Comparison of ENCODE assay signal across 11 cellular contexts in the genomic region with DNA sequence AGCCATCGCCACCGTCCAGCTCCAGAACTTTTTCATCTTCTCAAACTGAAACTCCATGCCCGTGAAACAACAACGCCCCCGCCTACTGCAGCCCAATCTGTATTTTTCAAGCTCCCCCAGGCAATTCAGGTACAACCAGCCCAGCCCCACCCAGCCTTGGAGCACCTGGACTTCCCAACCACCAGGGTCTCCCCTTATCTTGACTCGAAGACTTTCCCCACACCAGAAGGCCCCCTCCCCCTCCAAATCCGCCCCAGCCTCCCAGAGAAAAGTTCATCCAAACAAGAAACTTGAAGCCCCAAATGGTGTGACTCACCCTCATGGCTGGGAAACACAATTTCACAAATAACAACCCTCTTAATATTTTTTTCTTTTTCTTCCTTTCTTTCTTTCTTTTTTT. TPM values are rescaled to one million over a fixed set of nuclear protein-coding genes. Genes with fewer than 3 reads are reported as not detected.
A peak's percentile ranks its signal among the peaks of the same experiment; 100 is the strongest.
DNase-seq lines count a peak whose midpoint lies in the region; ATAC-seq and TF ChIP-seq lines count a peak whose summit lies in the region.
"Had no signal": no experiment of that assay in that cellular context is flagged by ENCODE, and none has a peak within 500 bp of the region (broad histone marks: within the 10 kb centered on the region; RNA-seq: fewer than 3 reads in every experiment).

No MANE protein-coding gene starts in this region.

- TF ChIP-seq EP300 in sigmoid colon (IDR thresholded peaks at IDR 0.05): no peak

- H3K27ac ChIP-seq in sigmoid colon: peak overlapping the region in 3 of 4 donors; percentile 98 to 100 (median 99)
- no peak overlapping the region for H3K27ac ChIP-seq in naive thymus-derived CD4-positive, alpha-beta T cell (ENCODE audit: low read depth, low read length)

- no peak overlapping the region for H3K4me3 Mint-ChIP-seq in naive thymus-derived CD4-positive, alpha-beta T cell

- H3K4me1 ChIP-seq in sigmoid colon: peaks cover 0 to 100% (median 100%) of the 10 kb centered on the region in 4 donors
- no peaks in the 10 kb centered on the region for H3K4me1 ChIP-seq in naive thymus-derived CD4-positive, alpha-beta T cell (ENCODE audit: control insufficient read depth in 2 of 2, insufficient read depth in 2 of 2, low read length in 2 of 2)

- CTCF ChIA-PET in naive thymus-derived CD4-positive, alpha-beta T cell (lab: Charles Lee): no interaction called here

- H3K27me3 Mint-ChIP-seq in naive thymus-derived CD4-positive, alpha-beta T cell: peaks cover 0 to 13% (median 0%) of the 10 kb centered on the region in 5 donors

- peak overlapping the region in 1 of 9 donors; percentile 32 for H3K27ac Mint-ChIP-seq in naive thymus-derived CD4-positive, alpha-beta T cell

- 70 to 71% methylated on average over 7 of the region's 7 CpGs for WGBS in sigmoid colon, 2 donors

- H3K9me3 Mint-ChIP-seq in naive thymus-derived CD4-positive, alpha-beta T cell: no peaks in the 10 kb centered on the region

- ATAC-seq in SK-N-SH treated with all-trans-retinoic acid at 6 μM for 48 hours: peak; percentile 54
- ATAC-seq in HG02938 (IDR thresholded peaks at IDR 0.05; ENCODE audit: unreplicated experiment): no peak
- ATAC-seq in HG03139 (IDR thresholded peaks at IDR 0.05; ENCODE audit: unreplicated experiment): no peak
- ATAC-seq in naive thymus-derived CD4-positive, alpha-beta T cell: no peak

- intact Hi-C loops in sigmoid colon (cut with DNase I): no loop called here
- intact Hi-C loops in naive thymus-derived CD4-positive, alpha-beta T cell (cut with micrococcal nuclease): no loop called here

- peaks cover 0 to 34% (median 4%) of the 10 kb centered on the region in 4 donors for H3K36me3 ChIP-seq in sigmoid colon
- H3K36me3 ChIP-seq in naive thymus-derived CD4-positive, alpha-beta T cell (ENCODE audit: control insufficient read depth in 2 of 3, insufficient read depth in 3 of 3, low read length in 3 of 3): no peaks in the 10 kb centered on the region

- TF ChIP-seq POLR2A in sigmoid colon (IDR thresholded peaks at IDR 0.05): no peak

- no peaks in the 10 kb centered on the region for H3K36me3 Mint-ChIP-seq in naive thymus-derived CD4-positive, alpha-beta T cell

- no peaks in the 10 kb centered on the region for H3K9me3 ChIP-seq in sigmoid colon
- H3K9me3 ChIP-seq in naive thymus-derived CD4-positive, alpha-beta T cell (ENCODE audit: control insufficient read depth in 2 of 3, low read length in 3 of 3): no peaks in the 10 kb centered on the region

- POLR2A ChIA-PET in naive thymus-derived CD4-positive, alpha-beta T cell (lab: Charles Lee): no interaction called here

- DNase-seq in AG09309 (ENCODE audit: low read depth) (no peak), fibroblast of pulmonary artery (ENCODE audit: low read depth) (peak; percentile 77), sigmoid colon (peak; percentile 83)
- DNase-seq in stimulated activated naive CD4-positive, alpha-beta T cell (lab: John Stamatoyannopoulos, UW): no peak
- no peak for DNase-seq in naive thymus-derived CD4-positive, alpha-beta T cell
- DNase-seq: activated naive CD4-positive, alpha-beta T cell; DMS 273 treated with DMSO at 0.1 percent for 48 hours; NCI-H146 had no signal

- no peaks in the 10 kb centered on the region for H3K27me3 ChIP-seq in sigmoid colon
- H3K27me3 ChIP-seq in naive thymus-derived CD4-positive, alpha-beta T cell (ENCODE audit: control insufficient read depth in 2 of 2, insufficient read depth in 2 of 2, low read length in 2 of 2): no peaks in the 10 kb centered on the region

- peak overlapping the region; percentile 36 for H3K4me3 ChIP-seq in AG09309 (ENCODE audit: control insufficient read depth, low read depth, low read length)
- peak overlapping the region; percentile 34 for H3K4me3 ChIP-seq in fibroblast of pulmonary artery (replicated peaks; ENCODE audit: low read depth, low read length)
- peak overlapping the region in 1 of 4 donors; percentile 5 for H3K4me3 ChIP-seq in sigmoid colon
- H3K4me3 ChIP-seq in naive thymus-derived CD4-positive, alpha-beta T cell (ENCODE audit: low read length): no peak overlapping the region

- no peak for TF ChIP-seq CTCF in AG09309 (IDR thresholded peaks at IDR 0.05; ENCODE audit: control insufficient read depth, insufficient read depth, low read depth, low read length, missing control alignments)
- TF ChIP-seq CTCF in fibroblast of pulmonary artery (IDR thresholded peaks at IDR 0.05; ENCODE audit: low read length, missing control alignments): no peak
- no peak for TF ChIP-seq CTCF in sigmoid colon (IDR thresholded peaks at IDR 0.05)

- H3K4me1 Mint-ChIP-seq in naive thymus-derived CD4-positive, alpha-beta T cell: peaks cover 0 to 10% (median 0%) of the 10 kb centered on the region in 7 donors

TF ChIP-seq in SK-N-SH treated with all-trans-retinoic acid at 6 μM for 48 hours, 23 proteins besides CTCF, POLR2A, EP300 and RAD21:
- TF ChIP-seq ZNF8 (CRISPR knock-in tag; IDR thresholded peaks at IDR 0.05) (no peak), TCF4 (CRISPR knock-in tag; IDR thresholded peaks at IDR 0.05; ENCODE audit: borderline replicate concordance) (no peak), ZFP3 (CRISPR knock-in tag; IDR thresholded peaks at IDR 0.05) (no peak), PPARA (CRISPR knock-in tag; IDR thresholded peaks at IDR 0.05; ENCODE audit: borderline replicate concordance) (no peak), ISL1 (CRISPR knock-in tag; IDR thresholded peaks at IDR 0.05) (no peak), ZC3H10 (CRISPR knock-in tag; IDR thresholded peaks at IDR 0.05) (no peak), SNAI2 (CRISPR knock-in tag; IDR thresholded peaks at IDR 0.05) (no peak), OSR1 (CRISPR knock-in tag; IDR thresholded peaks at IDR 0.05) (no peak)
- TF ChIP-seq, protein P1, sequence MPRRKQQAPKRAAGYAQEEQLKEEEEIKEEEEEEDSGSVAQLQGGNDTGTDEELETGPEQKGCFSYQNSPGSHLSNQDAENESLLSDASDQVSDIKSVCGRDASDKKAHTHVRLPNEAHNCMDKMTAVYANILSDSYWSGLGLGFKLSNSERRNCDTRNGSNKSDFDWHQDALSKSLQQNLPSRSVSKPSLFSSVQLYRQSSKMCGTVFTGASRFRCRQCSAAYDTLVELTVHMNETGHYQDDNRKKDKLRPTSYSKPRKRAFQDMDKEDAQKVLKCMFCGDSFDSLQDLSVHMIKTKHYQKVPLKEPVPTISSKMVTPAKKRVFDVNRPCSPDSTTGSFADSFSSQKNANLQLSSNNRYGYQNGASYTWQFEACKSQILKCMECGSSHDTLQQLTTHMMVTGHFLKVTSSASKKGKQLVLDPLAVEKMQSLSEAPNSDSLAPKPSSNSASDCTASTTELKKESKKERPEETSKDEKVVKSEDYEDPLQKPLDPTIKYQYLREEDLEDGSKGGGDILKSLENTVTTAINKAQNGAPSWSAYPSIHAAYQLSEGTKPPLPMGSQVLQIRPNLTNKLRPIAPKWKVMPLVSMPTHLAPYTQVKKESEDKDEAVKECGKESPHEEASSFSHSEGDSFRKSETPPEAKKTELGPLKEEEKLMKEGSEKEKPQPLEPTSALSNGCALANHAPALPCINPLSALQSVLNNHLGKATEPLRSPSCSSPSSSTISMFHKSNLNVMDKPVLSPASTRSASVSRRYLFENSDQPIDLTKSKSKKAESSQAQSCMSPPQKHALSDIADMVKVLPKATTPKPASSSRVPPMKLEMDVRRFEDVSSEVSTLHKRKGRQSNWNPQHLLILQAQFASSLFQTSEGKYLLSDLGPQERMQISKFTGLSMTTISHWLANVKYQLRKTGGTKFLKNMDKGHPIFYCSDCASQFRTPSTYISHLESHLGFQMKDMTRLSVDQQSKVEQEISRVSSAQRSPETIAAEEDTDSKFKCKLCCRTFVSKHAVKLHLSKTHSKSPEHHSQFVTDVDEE (CRISPR knock-in tag; IDR thresholded peaks at IDR 0.05): no peak

RNA-seq across cellular contexts. Expression of a gene that starts 10.6 kb away (rescaled TPM):
- total RNA-seq in sigmoid colon: 100 to 1,000 TPM in 3 of 4 donors, 10 to 100 TPM in 1; 82.6 to 141 (median 121) TPM
- polyA plus RNA-seq in sigmoid colon: 10 to 100 TPM in 2 of 3 donors, 1 to 10 TPM in 1; 7.6 to 31.2 (median 21.1) TPM
- 1 to 10 TPM in 2 of 5 experiments, under 1 TPM in 3; 0.58 to 2.0 (median 0.76) TPM for total RNA-seq in naive thymus-derived CD4-positive, alpha-beta T cell
- under 1 TPM; 0.30 to 0.54 TPM for polyA plus RNA-seq in naive thymus-derived CD4-positive, alpha-beta T cell

Comparison
In these comparisons a context has a peak if more than half of its experiments do, and no peak if none do; other contexts are left out.
1. DNase-seq: peak in fibroblast of pulmonary artery (single experiment) and sigmoid colon (single experiment); none in AG09309 (single experiment), stimulated activated naive CD4-positive, alpha-beta T cell (0 of 6) and naive thymus-derived CD4-positive, alpha-beta T cell (0 of 9).
2. RNA of a gene that starts 10.6 kb away (total RNA-seq): 82.6 to 141 TPM in sigmoid colon; 0.58 to 2.0 TPM in naive thymus-derived CD4-positive, alpha-beta T cell; every median in the first group is over 10 times any median in the second.